1 cellular context compared by ENCODE assay signal in genomic region chr11:117179048-117179999, GRCh38.
TF ChIP-seq lines count a peak whose summit lies in the region.

No MANE protein-coding gene starts in this region.

TF ChIP-seq in GM12878, 131 proteins besides CTCF, POLR2A, EP300 and RAD21:
- TF ChIP-seq MAX (IDR thresholded peaks at IDR 0.05; ENCODE audit: low read depth, low read length) (no peak), ZNF217 (IDR thresholded peaks at IDR 0.05) (no peak), IKZF1 (conservative IDR thresholded peaks at IDR 0.05) (peak; percentile 66), HDAC6 (IDR thresholded peaks at IDR 0.05; ENCODE audit: unreplicated experiment) (no peak), TCF12 (IDR thresholded peaks at IDR 0.05; ENCODE audit: low read depth, low read length) (no peak), STAT3 (IDR thresholded peaks at IDR 0.05; ENCODE audit: low read depth, low read length) (no peak), DPF2 (IDR thresholded peaks at IDR 0.05) (0 out of 2 replicates have a peak, but pooled peaks have one; percentile 10), TCF7 (IDR thresholded peaks at IDR 0.05; ENCODE audit: borderline replicate concordance) (no peak), NBN (IDR thresholded peaks at IDR 0.05) (no peak), IKZF2 (IDR thresholded peaks at IDR 0.05) (peak; percentile 46 to 54; a peak in 2 of 4 replicates), ELK1 (IDR thresholded peaks at IDR 0.05; ENCODE audit: low read depth, low read length) (no peak), JUNB (IDR thresholded peaks at IDR 0.05) (no peak), MEF2B (IDR thresholded peaks at IDR 0.05; ENCODE audit: partially characterized antibody, poor library complexity, severe bottlenecking) (peak; percentile 98), RB1 (IDR thresholded peaks at IDR 0.05; ENCODE audit: borderline replicate concordance) (no peak), SMARCA5 (IDR thresholded peaks at IDR 0.05) (no peak), KLF5 (IDR thresholded peaks at IDR 0.05; ENCODE audit: partially characterized antibody) (no peak), TARDBP (IDR thresholded peaks at IDR 0.05; ENCODE audit: borderline replicate concordance) (no peak), HCFC1 (IDR thresholded peaks at IDR 0.05; ENCODE audit: low read length) (no peak), NFIC (IDR thresholded peaks at IDR 0.05; ENCODE audit: low read depth, low read length) (no peak), MYC (IDR thresholded peaks at IDR 0.05; ENCODE audit: insufficient read depth, insufficient read length, insufficient replicate concordance, low read length, severe bottlenecking) (no peak), CUX1 (IDR thresholded peaks at IDR 0.05; ENCODE audit: insufficient replicate concordance, low read depth, low read length) (peak; percentile 54), EGR1 (IDR thresholded peaks at IDR 0.05; ENCODE audit: borderline replicate concordance in 1 of 2, low read depth in 2 of 2, low read length in 2 of 2) (no peak), CHD1 (IDR thresholded peaks at IDR 0.05; ENCODE audit: low read depth, low read length) (no peak), BACH1 (IDR thresholded peaks at IDR 0.05; ENCODE audit: borderline replicate concordance) (no peak), SUPT20H (IDR thresholded peaks at IDR 0.05; ENCODE audit: borderline replicate concordance, control insufficient read depth, low read depth, low read length) (no peak), FOXK2 (IDR thresholded peaks at IDR 0.05) (no peak), ETV6 (conservative IDR thresholded peaks at IDR 0.05 in 1 of 2, IDR thresholded peaks at IDR 0.05 in 1 of 2; ENCODE audit: borderline replicate concordance in 1 of 2, low read depth in 1 of 2) (no peak), YY1 (IDR thresholded peaks at IDR 0.05; ENCODE audit: low read depth, low read length) (peak; percentile 60; the same call in 1 of the 2 replicates), EED (IDR thresholded peaks at IDR 0.05; ENCODE audit: low read depth) (peak; percentile 33; the same call in 1 of the 2 replicates), ZNF384 (IDR thresholded peaks at IDR 0.05; ENCODE audit: borderline replicate concordance, low read depth, low read length) (0 out of 2 replicates have a peak, but pooled peaks have one; percentile 4), BCL3 (IDR thresholded peaks at IDR 0.05; ENCODE audit: borderline replicate concordance, insufficient read depth, low read depth, low read length, poor library complexity, severe bottlenecking) (no peak), ZSCAN29 (IDR thresholded peaks at IDR 0.05) (no peak)
